Comparison of ENCODE assay signal across 8 cellular contexts in genomic region chr11:110297082-110297725, GRCh38. TPM values are rescaled to one million over a fixed set of nuclear protein-coding genes. Genes with fewer than 3 reads are reported as not detected.
DNase-seq lines count a peak whose midpoint lies in the region; TF ChIP-seq lines count a peak whose summit lies in the region.

No MANE protein-coding gene starts in this region.

- H3K9me3 Mint-ChIP-seq in activated naive CD4-positive, alpha-beta T cell treated with anti-CD3 and anti-CD28 coated beads for 36 hours, result peaks cover 3% of the 10 kb centered on the region

- H3K27me3 ChIP-seq in kidney epithelial cell (ENCODE audit: control insufficient read depth, insufficient read depth, low read length) (no peaks in the 10 kb centered on the region), tibial artery (no peaks in the 10 kb centered on the region)

- H3K36me3 ChIP-seq in kidney epithelial cell (ENCODE audit: control insufficient read depth, insufficient read depth, low read length) (no peaks in the 10 kb centered on the region), tibial artery (no peaks in the 10 kb centered on the region)

- H3K36me3 Mint-ChIP-seq in activated naive CD4-positive, alpha-beta T cell treated with anti-CD3 and anti-CD28 coated beads for 36 hours (ENCODE audit: low read depth), result peaks cover 5% of the 10 kb centered on the region

- CTCF ChIA-PET in activated naive CD4-positive, alpha-beta T cell treated with anti-CD3 and anti-CD28 coated beads for 36 hours (lab: Charles Lee), result interaction anchor here (0.6 to 1.6 kb wide), 6 partner anchors 31 to 958 kb away, joined by 3 to 5 read pairs (median 4); no protein-coding TSS in a partner anchor

- peaks cover 0 to 34% (median 14%) of the 10 kb centered on the region in 4 donors for H3K4me1 ChIP-seq in tibial artery

- intact Hi-C loops in activated naive CD4-positive, alpha-beta T cell treated with anti-CD3 and anti-CD28 coated beads for 36 hours (cut with micrococcal nuclease), result loop anchor here (2.0 kb wide), 1 partner anchor 18 kb away; no protein-coding TSS in a partner anchor
- intact Hi-C loops in tibial artery (cut with DNase I; ENCODE audit: low total_unique reads), result no loop called here

- H3K4me3 ChIP-seq in kidney epithelial cell (ENCODE audit: low read depth, low read length) (peak overlapping the region; percentile 67), tibial artery (peak overlapping the region; percentile 71 to 73)

- H3K9me3 ChIP-seq in tibial artery, result no peaks in the 10 kb centered on the region

- H3K27ac ChIP-seq in tibial artery, result peak overlapping the region; percentile 85 to 94

- no peaks in the 10 kb centered on the region for H3K27me3 Mint-ChIP-seq in activated naive CD4-positive, alpha-beta T cell treated with anti-CD3 and anti-CD28 coated beads for 36 hours (ENCODE audit: low read depth)

- H3K4me1 Mint-ChIP-seq in activated naive CD4-positive, alpha-beta T cell treated with anti-CD3 and anti-CD28 coated beads for 36 hours (ENCODE audit: low read depth), result peaks cover 37% of the 10 kb centered on the region

- H3K27ac Mint-ChIP-seq in activated naive CD4-positive, alpha-beta T cell treated with anti-CD3 and anti-CD28 coated beads for 36 hours, result no peak overlapping the region

- no peak for TF ChIP-seq CTCF in kidney epithelial cell (IDR thresholded peaks at IDR 0.05; ENCODE audit: insufficient read depth, low read length, poor library complexity, severe bottlenecking)
- no peak for TF ChIP-seq CTCF in tibial artery (IDR thresholded peaks at IDR 0.05)

- no peak for DNase-seq in activated naive CD4-positive, alpha-beta T cell treated with anti-CD3 and anti-CD28 coated beads for 36 hours
- no peak for DNase-seq in activated naive CD4-positive, alpha-beta T cell treated with Interleukin-2 at 50 U/mL for 16 hours
- DNase-seq in amniotic epithelial cell (ENCODE audit: low read depth) (peak; percentile 24), kidney epithelial cell (ENCODE audit: low read depth) (no peak), tibial artery (no peak), globus pallidus (ENCODE audit: low spot score) (no peak), NOMO-1 (lab: John Stamatoyannopoulos, UW; ENCODE audit: unreplicated experiment in 2 of 2) (no peak), AG20443 (ENCODE audit: low spot score) (no peak)

- H3K4me3 Mint-ChIP-seq in activated naive CD4-positive, alpha-beta T cell treated with anti-CD3 and anti-CD28 coated beads for 36 hours, result peak overlapping the region; percentile 51

RNA-seq across cellular contexts. Expression of gene RDX, which starts 0.8 kb away (rescaled TPM):
- total RNA-seq in activated naive CD4-positive, alpha-beta T cell treated with anti-CD3 and anti-CD28 coated beads for 36 hours, result 10 to 100 TPM; 35.2 to 37.4 TPM
- total RNA-seq in kidney epithelial cell, result 39.8 and 46.7 TPM in 2 replicates
